14 cellular contexts compared by ENCODE assay signal in genomic region chr17:2598166-2598565, GRCh38. TPM values are rescaled to one million over a fixed set of nuclear protein-coding genes. Genes with fewer than 3 reads are reported as not detected.
DNase-seq lines count a peak whose midpoint lies in the region; TF ChIP-seq lines count a peak whose summit lies in the region.
"Had no signal": no experiment of that assay in that cellular context is flagged by ENCODE, and none has a peak within 500 bp of the region (broad histone marks: within the 10 kb centered on the region; RNA-seq: fewer than 3 reads in every experiment).

No MANE protein-coding gene starts in this region.

- H3K27me3 ChIP-seq in CD4-positive, alpha-beta memory T cell (ENCODE audit: insufficient read depth, low read length) = no peaks in the 10 kb centered on the region
- H3K27me3 ChIP-seq: esophagus squamous epithelium had no signal

- H3K4me3 Mint-ChIP-seq in CD4-positive, alpha-beta memory T cell = peak overlapping the region in 5 of 8 donors; percentile 32 to 76 (median 50)
- H3K4me3 Mint-ChIP-seq in neural crest cell = peak overlapping the region; percentile 53

- no peak overlapping the region for H3K4me3 ChIP-seq in CD4-positive, alpha-beta memory T cell (ENCODE audit: low read length in 2 of 2)
- H3K4me3 ChIP-seq: esophagus squamous epithelium, prostate gland had no signal

- POLR2A ChIA-PET in CD4-positive, alpha-beta memory T cell (lab: Charles Lee; ENCODE audit: partially characterized antibody) = no interaction called here

- no peak overlapping the region for H3K27ac ChIP-seq in CD4-positive, alpha-beta memory T cell (ENCODE audit: low read depth, low read length)
- H3K27ac ChIP-seq: prostate gland had no signal

- H3K27me3 Mint-ChIP-seq in CD4-positive, alpha-beta memory T cell = no peaks in the 10 kb centered on the region
- H3K27me3 Mint-ChIP-seq in neural crest cell (ENCODE audit: low read depth) = no peaks in the 10 kb centered on the region

- no peaks in the 10 kb centered on the region for H3K36me3 ChIP-seq in CD4-positive, alpha-beta memory T cell (ENCODE audit: insufficient read depth, low read length)
- H3K36me3 ChIP-seq: esophagus squamous epithelium, prostate gland had no signal

- CTCF ChIA-PET in CD4-positive, alpha-beta memory T cell (lab: Charles Lee; ENCODE audit: partially characterized antibody) = no interaction called here

- H3K9me3 Mint-ChIP-seq in CD4-positive, alpha-beta memory T cell = no peaks in the 10 kb centered on the region
- H3K9me3 Mint-ChIP-seq in neural crest cell = no peaks in the 10 kb centered on the region

- H3K36me3 Mint-ChIP-seq in CD4-positive, alpha-beta memory T cell = peaks cover 0 to 10% of the 10 kb centered on the region in 2 donors
- H3K36me3 Mint-ChIP-seq in neural crest cell (ENCODE audit: low read depth) = no peaks in the 10 kb centered on the region

- peaks cover 39 to 71% (median 58%) of the 10 kb centered on the region in 4 donors for H3K4me1 Mint-ChIP-seq in CD4-positive, alpha-beta memory T cell
- H3K4me1 Mint-ChIP-seq in neural crest cell = peaks cover 51% of the 10 kb centered on the region

- no peak for TF ChIP-seq CTCF in neural crest cell (conservative IDR thresholded peaks at IDR 0.05)

- no peak for DNase-seq in CD4-positive, alpha-beta memory T cell
- peak; percentile 61 for DNase-seq in NCI-H226
- DNase-seq in dermis blood vessel endothelial cell = peak; percentile 43
- DNase-seq in neural crest cell (ENCODE audit: low read depth, low spot score) = no peak
- no peak for DNase-seq in H4 (ENCODE audit: low spot score)
- no peak for DNase-seq in NCI-H187 treated with DMSO at 0.1 percent for 48 hours (lab: John Stamatoyannopoulos, UW)
- no peak for DNase-seq in NCI-H2029 treated with DMSO at 0.1 percent for 48 hours (lab: John Stamatoyannopoulos, UW)
- no peak for DNase-seq in T-helper 9 cell
- DNase-seq: activated CD8-positive, alpha-beta memory T cell treated with anti-CD3 and anti-CD28 coated beads for 24 hours; amniotic stem cell; esophagus squamous epithelium; NCI-H1092; T-helper 1 cell had no signal

- H3K27ac Mint-ChIP-seq in CD4-positive, alpha-beta memory T cell = no peak overlapping the region
- H3K27ac Mint-ChIP-seq in neural crest cell (ENCODE audit: unreplicated experiment) = no peak overlapping the region

- H3K4me1 ChIP-seq in CD4-positive, alpha-beta memory T cell (ENCODE audit: insufficient read depth, low read length) = peaks cover 75% of the 10 kb centered on the region

- intact Hi-C loops in CD4-positive, alpha-beta memory T cell (cut with micrococcal nuclease) = no loop called here

- H3K9me3 ChIP-seq in CD4-positive, alpha-beta memory T cell (ENCODE audit: control insufficient read depth in 1 of 2, low read length in 2 of 2) = no peaks in the 10 kb centered on the region
- H3K9me3 ChIP-seq: esophagus squamous epithelium, prostate gland had no signal

RNA-seq across cellular contexts. Expression of gene PAFAH1B1, which starts 4.7 kb away (rescaled TPM):
- 100 to 1,000 TPM; 152 to 153 TPM for total RNA-seq in CD4-positive, alpha-beta memory T cell
- 10 to 100 TPM; 18.1 to 23.3 TPM for polyA plus RNA-seq in CD4-positive, alpha-beta memory T cell
- total RNA-seq in dermis blood vessel endothelial cell (88.3 and 129 TPM in 2 replicates), neural crest cell (130 and 136 TPM in 2 replicates)
- total RNA-seq in H4 (2014; rRNA removed; shearing (Covaris generic)) = 49.1 and 57.1 TPM in 2 replicates

Comparison
In these comparisons a context has a peak if more than half of its experiments do, and no peak if none do; other contexts are left out.
1. DNase-seq: peak in NCI-H226 (single experiment) and dermis blood vessel endothelial cell (single experiment); none in CD4-positive, alpha-beta memory T cell (0 of 5), neural crest cell (single experiment), H4 (single experiment), NCI-H187 treated with DMSO at 0.1 percent for 48 hours (single experiment), NCI-H2029 treated with DMSO at 0.1 percent for 48 hours (single experiment) and T-helper 9 cell (single experiment).